In genomic region chr6:139430897-139431601, GRCh38 we compare ENCODE assay signal across 2 cellular contexts.
TF ChIP-seq lines count a peak whose summit lies in the region.

No MANE protein-coding gene starts in this region.

TF ChIP-seq in H1, 55 proteins besides CTCF, POLR2A, EP300 and RAD21:
- no peak for TF ChIP-seq SAP30 (IDR thresholded peaks at IDR 0.05; ENCODE audit: insufficient read depth, insufficient replicate concordance, low read length)
- TF ChIP-seq SRF (IDR thresholded peaks at IDR 0.05; ENCODE audit: low read depth, low read length), result no peak
- peak; percentile 13; the same call in 1 of the 2 replicates for TF ChIP-seq YY1 (IDR thresholded peaks at IDR 0.05; ENCODE audit: low read depth, low read length)
- no peak for TF ChIP-seq SP1 (IDR thresholded peaks at IDR 0.05; ENCODE audit: low read depth, low read length)
TF ChIP-seq in H1: peak in this region for 1.

TF ChIP-seq in GM23338, 12 proteins besides CTCF, POLR2A, EP300 and RAD21:
- TF ChIP-seq ZNF331 (CRISPR knock-in tag; IDR thresholded peaks at IDR 0.05; ENCODE audit: low read depth) (no peak), ETS1 (IDR thresholded peaks at IDR 0.05) (no peak), STAT1 (IDR thresholded peaks at IDR 0.05; ENCODE audit: unreplicated experiment) (no peak), REST (IDR thresholded peaks at IDR 0.05; ENCODE audit: unreplicated experiment) (no peak), JUNB (IDR thresholded peaks at IDR 0.05; ENCODE audit: unreplicated experiment) (no peak), ZNF114 (CRISPR knock-in tag; IDR thresholded peaks at IDR 0.05) (no peak), EZH2phosphoT487 (IDR thresholded peaks at IDR 0.05; ENCODE audit: unreplicated experiment) (no peak), ZNF462 (CRISPR knock-in tag; IDR thresholded peaks at IDR 0.05) (no peak)
